9 cellular contexts compared by ENCODE assay signal in genomic region chr9:94847486-94847885, GRCh38.
A peak's percentile ranks its signal among the peaks of the same experiment; 100 is the strongest.
DNase-seq lines count a peak whose midpoint lies in the region; ATAC-seq and TF ChIP-seq lines count a peak whose summit lies in the region.
"Had no signal": no experiment of that assay in that cellular context is flagged by ENCODE, and none has a peak within 500 bp of the region (broad histone marks: within the 10 kb centered on the region; RNA-seq: fewer than 3 reads in every experiment).

No MANE protein-coding gene starts in this region.

- CTCF ChIA-PET in T-cell (lab: Charles Lee) (interaction anchor here in 1 of 2 donors (0.7 kb wide), 1 partner anchor 24 kb away, joined by 5 read pairs; no protein-coding TSS in a partner anchor), WTC11 (lab: Charles Lee) (no interaction called here)

- POLR2A ChIA-PET in T-cell (lab: Charles Lee) (no interaction called here), WTC11 (lab: Charles Lee) (no interaction called here)

- H3K4me3 Mint-ChIP-seq in T-cell (no peak overlapping the region), WTC11 (no peak overlapping the region)

- H3K27ac Mint-ChIP-seq in T-cell (no peak overlapping the region), WTC11 (no peak overlapping the region)

- H3K36me3 Mint-ChIP-seq in T-cell (peaks cover 21% of the 10 kb centered on the region), WTC11 (no peaks in the 10 kb centered on the region)

- H3K27me3 Mint-ChIP-seq in T-cell (no peaks in the 10 kb centered on the region), WTC11 (ENCODE audit: low read depth) (no peaks in the 10 kb centered on the region)

- H3K4me3 ChIP-seq in fibroblast of mammary gland (ENCODE audit: control insufficient read depth, low read depth, low read length), result no peak overlapping the region
- no peak overlapping the region for H3K4me3 ChIP-seq in retinal pigment epithelial cell (ENCODE audit: low read length)

- TF ChIP-seq CTCF in fibroblast of mammary gland (conservative IDR thresholded peaks at IDR 0.05; ENCODE audit: control insufficient read depth, insufficient read depth, low read depth, low read length) (no peak), retinal pigment epithelial cell (conservative IDR thresholded peaks at IDR 0.05; ENCODE audit: low read depth, low read length) (no peak), WTC11 (IDR thresholded peaks at IDR 0.05) (no peak)

- DNase-seq in ELR (ENCODE audit: low read depth), result peak; percentile 59
- DNase-seq in fibroblast of mammary gland (ENCODE audit: low read depth), result peak; percentile 82
- DNase-seq in retinal pigment epithelial cell (ENCODE audit: low read depth), result peak; percentile 93
- DNase-seq in T-cell, result no peak
- DNase-seq in WTC11 (ENCODE audit: low spot score), result no peak
- DNase-seq: activated CD4-positive, CD25-positive, alpha-beta regulatory T cell had no signal

- H3K4me1 Mint-ChIP-seq in T-cell (peaks cover 6 to 24% (median 14%) of the 10 kb centered on the region in 3 donors), WTC11 (peaks cover 9% of the 10 kb centered on the region)

- no peaks in the 10 kb centered on the region for H3K9me3 Mint-ChIP-seq in T-cell
- 0 out of 2 replicates have a peak, but pooled peaks cover 4% of the 10 kb centered on the region for H3K9me3 Mint-ChIP-seq in WTC11

- ATAC-seq in SK-N-SH treated with all-trans-retinoic acid at 6 μM for 48 hours (peak; percentile 95), HG03175 (IDR thresholded peaks at IDR 0.05; ENCODE audit: unreplicated experiment) (no peak), T-cell (replicated peaks in 1 of 4) (no peak), WTC11 (no peak), GM19467 (IDR thresholded peaks at IDR 0.05; ENCODE audit: unreplicated experiment) (no peak)

TF ChIP-seq in SK-N-SH treated with all-trans-retinoic acid at 6 μM for 48 hours, 23 proteins besides CTCF, POLR2A, EP300 and RAD21:
- TF ChIP-seq PPARA (CRISPR knock-in tag; IDR thresholded peaks at IDR 0.05; ENCODE audit: borderline replicate concordance) (no peak), ISL1 (CRISPR knock-in tag; IDR thresholded peaks at IDR 0.05) (peak; percentile 68), GLIS3 (CRISPR knock-in tag; IDR thresholded peaks at IDR 0.05) (no peak), ZFP3 (CRISPR knock-in tag; IDR thresholded peaks at IDR 0.05) (0 out of 2 replicates have a peak, but pooled peaks have one; percentile 21)

TF ChIP-seq in WTC11, 78 proteins besides CTCF, POLR2A, EP300 and RAD21 (continues in another document):
- TF ChIP-seq ATF3 (CRISPR knock-in tag; conservative IDR thresholded peaks at IDR 0.05) (no peak), ZNF281 (CRISPR knock-in tag; IDR thresholded peaks at IDR 0.05) (no peak), ATF1 (CRISPR knock-in tag; IDR thresholded peaks at IDR 0.05) (no peak), STAT6 (CRISPR knock-in tag; conservative IDR thresholded peaks at IDR 0.05; ENCODE audit: low read depth) (no peak), FOXJ3 (CRISPR knock-in tag; IDR thresholded peaks at IDR 0.05; ENCODE audit: borderline replicate concordance) (no peak), RORB (CRISPR knock-in tag; IDR thresholded peaks at IDR 0.05) (no peak), TEAD4 (CRISPR knock-in tag; IDR thresholded peaks at IDR 0.05) (no peak), GRHL2 (CRISPR knock-in tag; IDR thresholded peaks at IDR 0.05; ENCODE audit: insufficient replicate concordance, severe bottlenecking) (no peak), ZNF512 (CRISPR knock-in tag; IDR thresholded peaks at IDR 0.05; ENCODE audit: borderline replicate concordance) (no peak), E2F5 (CRISPR knock-in tag; IDR thresholded peaks at IDR 0.05) (no peak), GTF2I (CRISPR knock-in tag; conservative IDR thresholded peaks at IDR 0.05) (no peak), MLX (CRISPR knock-in tag; IDR thresholded peaks at IDR 0.05) (no peak), IRF1 (CRISPR knock-in tag; IDR thresholded peaks at IDR 0.05) (no peak), ZNF138 (CRISPR knock-in tag; conservative IDR thresholded peaks at IDR 0.05) (no peak)

Comparison
In these comparisons a context has a peak if more than half of its experiments do, and no peak if none do; other contexts are left out.
1. DNase-seq: peak in ELR (single experiment), fibroblast of mammary gland (single experiment) and retinal pigment epithelial cell (single experiment); none in T-cell (0 of 34) and WTC11 (single experiment).